In the genomic region with DNA sequence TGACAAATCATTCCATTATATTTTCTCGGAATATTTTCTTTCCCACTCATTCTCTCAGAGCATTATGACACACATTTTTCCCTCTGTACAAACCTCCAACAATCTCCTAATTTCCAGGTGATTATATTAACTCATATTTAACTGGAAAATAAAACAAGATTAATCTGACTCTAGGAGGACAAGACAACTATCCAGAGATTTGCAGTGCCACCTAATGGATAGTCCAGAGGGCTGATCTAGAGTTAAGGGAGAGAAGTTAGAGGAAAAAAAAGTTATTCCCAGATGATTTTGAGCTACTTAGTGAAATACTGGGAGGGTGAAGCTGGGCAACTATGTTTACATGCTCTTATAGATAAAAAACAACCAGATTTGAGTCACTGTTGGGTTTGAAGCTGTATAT, we compare ENCODE assay signal across 9 cellular contexts.
DNase-seq lines count a peak whose midpoint lies in the region; ATAC-seq, FAIRE-seq and TF ChIP-seq lines count a peak whose summit lies in the region.
"Had no signal": no experiment of that assay in that cellular context is flagged by ENCODE, and none has a peak within 500 bp of the region (broad histone marks: within the 10 kb centered on the region; RNA-seq: fewer than 3 reads in every experiment).

No MANE protein-coding gene starts in this region.

- FAIRE-seq in HTR-8/SVneo (lab: Jason Lieb, UNC): no peak

- H3K9me3 Mint-ChIP-seq in activated T-helper 17 cell treated with anti-CD3 and anti-CD28 coated beads, Interleukin-2, amount 50 U/mL, for 72 hours: peaks cover 6% of the 10 kb centered on the region
- H3K9me3 Mint-ChIP-seq in nephron progenitor cell: peaks cover 13% of the 10 kb centered on the region

- H3K4me3 ChIP-seq in SJCRH30 (no peak overlapping the region), fibroblast of the aortic adventitia (ENCODE audit: low read depth, low read length) (no peak overlapping the region)

- TF ChIP-seq CTCF in 22Rv1 (IDR thresholded peaks at IDR 0.05) (peak; percentile 78), GM12872 (IDR thresholded peaks at IDR 0.05; ENCODE audit: insufficient read depth, low read depth, low read length) (0 out of 3 replicates have a peak, but pooled peaks have one; percentile 15), fibroblast of the aortic adventitia (IDR thresholded peaks at IDR 0.05; ENCODE audit: insufficient read depth, low read length) (peak; percentile 50), nephron progenitor cell (IDR thresholded peaks at IDR 0.05) (no peak)

- no peaks in the 10 kb centered on the region for H3K4me1 ChIP-seq in SJCRH30

- no peaks in the 10 kb centered on the region for H3K36me3 Mint-ChIP-seq in activated T-helper 17 cell treated with anti-CD3 and anti-CD28 coated beads, Interleukin-2, amount 50 U/mL, for 72 hours (ENCODE audit: low read depth)
- no peaks in the 10 kb centered on the region for H3K36me3 Mint-ChIP-seq in nephron progenitor cell (ENCODE audit: low read depth)

- no peak overlapping the region for H3K4me3 Mint-ChIP-seq in activated T-helper 17 cell treated with anti-CD3 and anti-CD28 coated beads, Interleukin-2, amount 50 U/mL, for 72 hours
- no peak overlapping the region for H3K4me3 Mint-ChIP-seq in nephron progenitor cell
- H3K4me3 Mint-ChIP-seq: activated CD8-positive, alpha-beta T cell treated with anti-CD3 and anti-CD28 coated beads for 36 hours had no signal

- 0 out of 2 replicates have a peak, but pooled peaks cover 3% of the 10 kb centered on the region for H3K9me3 ChIP-seq in SJCRH30 (replicated peaks)

- H3K27me3 ChIP-seq in SJCRH30: no peaks in the 10 kb centered on the region

- no peak overlapping the region for H3K27ac ChIP-seq in 22Rv1
- H3K27ac ChIP-seq in SJCRH30: no peak overlapping the region

- no peak overlapping the region for H3K27ac Mint-ChIP-seq in activated T-helper 17 cell treated with anti-CD3 and anti-CD28 coated beads, Interleukin-2, amount 50 U/mL, for 72 hours
- no peak overlapping the region for H3K27ac Mint-ChIP-seq in nephron progenitor cell
- H3K27ac Mint-ChIP-seq: activated CD8-positive, alpha-beta T cell treated with anti-CD3 and anti-CD28 coated beads for 36 hours had no signal

- no peak for ATAC-seq in activated T-helper 17 cell treated with anti-CD3 and anti-CD28 coated beads, Interleukin-2, amount 50 U/mL, for 72 hours (replicated peaks)
- no peak for ATAC-seq in HG03565 (IDR thresholded peaks at IDR 0.05; ENCODE audit: unreplicated experiment)
- ATAC-seq: activated CD8-positive, alpha-beta T cell treated with anti-CD3 and anti-CD28 coated beads for 36 hours had no signal

- H3K27me3 Mint-ChIP-seq in activated T-helper 17 cell treated with anti-CD3 and anti-CD28 coated beads, Interleukin-2, amount 50 U/mL, for 72 hours: no peaks in the 10 kb centered on the region
- H3K27me3 Mint-ChIP-seq in nephron progenitor cell (ENCODE audit: low read depth, poor library complexity): no peaks in the 10 kb centered on the region

- no peaks in the 10 kb centered on the region for H3K36me3 ChIP-seq in SJCRH30

- H3K4me1 Mint-ChIP-seq in activated T-helper 17 cell treated with anti-CD3 and anti-CD28 coated beads, Interleukin-2, amount 50 U/mL, for 72 hours: no peaks in the 10 kb centered on the region
- H3K4me1 Mint-ChIP-seq in nephron progenitor cell: peaks cover 5% of the 10 kb centered on the region

- DNase-seq in SJCRH30 (peak; percentile 19 to 59), fibroblast of the aortic adventitia (ENCODE audit: low read depth) (peak; percentile 36), HTR-8/SVneo (ENCODE audit: insufficient read length, low spot score) (no peak), nephron progenitor cell (no peak)
- DNase-seq: activated CD8-positive, alpha-beta T cell treated with anti-CD3 and anti-CD28 coated beads for 36 hours had no signal

Comparison
In these comparisons a context has a peak if more than half of its experiments do, and no peak if none do; other contexts are left out.
1. DNase-seq: peak in SJCRH30 (2 of 2) and fibroblast of the aortic adventitia (single experiment); none in HTR-8/SVneo (single experiment) and nephron progenitor cell (single experiment).